Comparison of ENCODE assay signal across 9 cellular contexts in genomic region chr13:104571161-104571889, GRCh38.
A peak's percentile ranks its signal among the peaks of the same experiment; 100 is the strongest.
DNase-seq lines count a peak whose midpoint lies in the region; ATAC-seq and TF ChIP-seq lines count a peak whose summit lies in the region.
"Had no signal": no experiment of that assay in that cellular context is flagged by ENCODE, and none has a peak within 500 bp of the region (broad histone marks: within the 10 kb centered on the region; RNA-seq: fewer than 3 reads in every experiment).

No MANE protein-coding gene starts in this region.

- no peak overlapping the region for H3K27ac ChIP-seq in iPS DF 6.9 (ENCODE audit: low read length)
- H3K27ac ChIP-seq: BLaER1 had no signal

- H3K36me3 ChIP-seq in iPS DF 6.9 (ENCODE audit: control insufficient read depth, insufficient read depth, low read length), result no peaks in the 10 kb centered on the region
- H3K36me3 ChIP-seq: BLaER1 had no signal

- peaks cover 7% of the 10 kb centered on the region for H3K27me3 Mint-ChIP-seq in brain

- no peak overlapping the region for H3K4me3 ChIP-seq in iPS DF 6.9 (ENCODE audit: low read length)
- H3K4me3 ChIP-seq: BLaER1 had no signal

- peaks cover 10% of the 10 kb centered on the region for H3K4me1 Mint-ChIP-seq in brain

- no peaks in the 10 kb centered on the region for H3K9me3 ChIP-seq in iPS DF 6.9 (ENCODE audit: control insufficient read depth, insufficient read depth, low read length)
- H3K9me3 ChIP-seq: BLaER1 had no signal

- ATAC-seq in GM19397 (IDR thresholded peaks at IDR 0.05; ENCODE audit: unreplicated experiment), result no peak

- peak; percentile 82 to 85 for TF ChIP-seq CTCF in brain (conservative IDR thresholded peaks at IDR 0.05)

- peak overlapping the region in 1 of 5 experiments; percentile 8 for H3K4me3 Mint-ChIP-seq in brain

- DNase-seq in NCI-H146 (lab: John Stamatoyannopoulos, UW), result peak; percentile 32
- DNase-seq in NCI-H146 treated with DMSO at 0.1 percent for 48 hours (lab: John Stamatoyannopoulos, UW; ENCODE audit: unreplicated experiment), result no peak
- peak; percentile 42 for DNase-seq in NCI-H2171 (lab: John Stamatoyannopoulos, UW)
- DNase-seq in iPS DF 6.9 (ENCODE audit: low read depth, low spot score), result peak; percentile 71
- DNase-seq in smooth muscle cell of the brain vasculature (ENCODE audit: low read depth, low spot score), result peak; percentile 59
- DNase-seq in activated CD8-positive, alpha-beta memory T cell treated with anti-CD3 and anti-CD28 coated beads, Interleukin-2, amount 50 U/mL, for 48 hours, result no peak

- peak overlapping the region in 4 of 5 experiments; percentile 23 to 84 (median 58) for H3K27ac Mint-ChIP-seq in brain

- WGBS in iPS DF 6.9 (ENCODE audit: insufficient coverage, insufficient read length), result no CpG with 5 or more reads among the region's 12 CpGs

- H3K27me3 ChIP-seq in iPS DF 6.9 (ENCODE audit: control insufficient read depth, insufficient read depth, low read length), result no peaks in the 10 kb centered on the region
- H3K27me3 ChIP-seq: BLaER1 had no signal

- peaks cover 2% of the 10 kb centered on the region; the same call in 1 of the 2 replicates for H3K4me1 ChIP-seq in iPS DF 6.9 (ENCODE audit: control insufficient read depth, insufficient read depth, low read length)
- H3K4me1 ChIP-seq: BLaER1 had no signal

- H3K36me3 Mint-ChIP-seq in brain, result no peaks in the 10 kb centered on the region

- H3K9me3 Mint-ChIP-seq in brain, result peaks cover 0 to 5% (median 0%) of the 10 kb centered on the region in 5 experiments

Comparison
In these comparisons a context has a peak if more than half of its experiments do, and no peak if none do; other contexts are left out.
1. DNase-seq: peak in NCI-H146 (single experiment), NCI-H2171 (single experiment), iPS DF 6.9 (single experiment) and smooth muscle cell of the brain vasculature (single experiment); none in NCI-H146 treated with DMSO at 0.1 percent for 48 hours (single experiment) and activated CD8-positive, alpha-beta memory T cell treated with anti-CD3 and anti-CD28 coated beads, Interleukin-2, amount 50 U/mL, for 48 hours (single experiment).